Comparison of ENCODE assay signal across 10 cellular contexts in genomic region chr7:604884-605531, GRCh38.
DNase-seq lines count a peak whose midpoint lies in the region; ATAC-seq and TF ChIP-seq lines count a peak whose summit lies in the region.
"Had no signal": no experiment of that assay in that cellular context is flagged by ENCODE, and none has a peak within 500 bp of the region (broad histone marks: within the 10 kb centered on the region; RNA-seq: fewer than 3 reads in every experiment).

No MANE protein-coding gene starts in this region.

- peak overlapping the region; percentile 95 for H4K8ac ChIP-seq in mesenchymal stem cell (ENCODE audit: low read length)

- H3K4me2 ChIP-seq in mesenchymal stem cell (ENCODE audit: low read length, poor library complexity, severe bottlenecking), result peak overlapping the region; percentile 34
- H3K4me2 ChIP-seq: A549 had no signal

- CTCF ChIA-PET in activated CD4-positive, alpha-beta T cell treated with anti-CD3 and anti-CD28 coated beads for 36 hours (lab: Charles Lee), result interaction anchor here (0.9 to 1.8 kb wide), 3 partner anchors 8 to 15 kb away, joined by 3 to 6 read pairs (median 3); no protein-coding TSS in a partner anchor

- H3K36me3 ChIP-seq in ascending aorta (no peaks in the 10 kb centered on the region), mesenchymal stem cell (ENCODE audit: control insufficient read depth in 1 of 2, insufficient read depth in 2 of 2, low read depth in 1 of 2, low read length in 2 of 2) (peaks cover 0 to 7% of the 10 kb centered on the region in 2 experiments), thoracic aorta (no peaks in the 10 kb centered on the region)

- H3K9me3 ChIP-seq in ascending aorta (no peaks in the 10 kb centered on the region), mesenchymal stem cell (ENCODE audit: control insufficient read depth, low read length) (no peaks in the 10 kb centered on the region), thoracic aorta (no peaks in the 10 kb centered on the region)
- H3K9me3 ChIP-seq: A549 had no signal

- H2BK15ac ChIP-seq in mesenchymal stem cell (ENCODE audit: low read depth, poor library complexity, severe bottlenecking), result peak overlapping the region; percentile 44

- H2AFZ ChIP-seq in mesenchymal stem cell (ENCODE audit: low read depth, low read length), result no peak overlapping the region

- H3K79me1 ChIP-seq in mesenchymal stem cell (replicated peaks; ENCODE audit: low read length, poor library complexity, severe bottlenecking), result peaks cover 2% of the 10 kb centered on the region

- no peaks in the 10 kb centered on the region for H3K27me3 ChIP-seq in ascending aorta
- no peaks in the 10 kb centered on the region for H3K27me3 ChIP-seq in mesenchymal stem cell (ENCODE audit: control insufficient read depth in 1 of 2, insufficient read depth in 1 of 2, low read length in 2 of 2)
- H3K27me3 ChIP-seq in thoracic aorta (replicated peaks; ENCODE audit: insufficient read depth), result no peaks in the 10 kb centered on the region

- peak overlapping the region in 1 of 2 experiments; percentile 14 for H3K23ac ChIP-seq in mesenchymal stem cell (ENCODE audit: low read length in 2 of 2)

- TF ChIP-seq CTCF in ascending aorta (IDR thresholded peaks at IDR 0.05) (peak in 1 of 3 experiments; percentile 2), thoracic aorta (IDR thresholded peaks at IDR 0.05) (no peak)

- POLR2A ChIA-PET in activated CD4-positive, alpha-beta T cell treated with anti-CD3 and anti-CD28 coated beads for 36 hours (lab: Charles Lee), result interaction anchor here (1.0 to 1.2 kb wide), 2 partner anchors 13 to 20 kb away, joined by 3 to 4 read pairs; no protein-coding TSS in a partner anchor

- no peak overlapping the region for H3K9ac ChIP-seq in mesenchymal stem cell (ENCODE audit: low read length)

- peak overlapping the region; percentile 82 for H2AK5ac ChIP-seq in mesenchymal stem cell (ENCODE audit: low read length, severe bottlenecking)

- peak overlapping the region in 1 of 2 donors; percentile 34 for H3K4me3 ChIP-seq in ascending aorta
- H3K4me3 ChIP-seq in mesenchymal stem cell (ENCODE audit: insufficient read depth in 1 of 2, low read depth in 1 of 2, low read length in 2 of 2), result peak overlapping the region in 1 of 2 experiments; percentile 26
- peak overlapping the region; percentile 55 for H3K4me3 ChIP-seq in thoracic aorta
- H3K4me3 ChIP-seq: A549 had no signal

- peak overlapping the region; percentile 100 for H3K27ac Mint-ChIP-seq in activated CD4-positive, alpha-beta T cell treated with anti-CD3 and anti-CD28 coated beads for 36 hours

- H3K4me3 Mint-ChIP-seq in activated CD4-positive, alpha-beta T cell treated with anti-CD3 and anti-CD28 coated beads for 36 hours, result peak overlapping the region; percentile 78

- peaks cover 3% of the 10 kb centered on the region for H3K9me3 Mint-ChIP-seq in activated CD4-positive, alpha-beta T cell treated with anti-CD3 and anti-CD28 coated beads for 36 hours (ENCODE audit: low read depth)

- H3K4me1 ChIP-seq in ascending aorta (peaks cover 20 to 56% of the 10 kb centered on the region in 2 donors), mesenchymal stem cell (ENCODE audit: control insufficient read depth, insufficient read depth, low read depth, low read length) (peaks cover 48% of the 10 kb centered on the region), thoracic aorta (ENCODE audit: control insufficient read depth in 1 of 2, low read depth in 2 of 2) (peaks cover 31 to 75% of the 10 kb centered on the region in 2 donors)
- H3K4me1 ChIP-seq: A549 had no signal

- no peak for ATAC-seq in activated CD4-positive, alpha-beta T cell treated with anti-CD3 and anti-CD28 coated beads for 36 hours
- ATAC-seq in thoracic aorta (ENCODE audit: insufficient number of reproducible peaks, low FRiP score, low read depth), result no peak
- ATAC-seq in GM19452 (IDR thresholded peaks at IDR 0.05; ENCODE audit: unreplicated experiment), result no peak
- ATAC-seq in GM19397 (IDR thresholded peaks at IDR 0.05; ENCODE audit: unreplicated experiment), result no peak
- ATAC-seq in GM18511 (IDR thresholded peaks at IDR 0.05; ENCODE audit: unreplicated experiment), result no peak

- peak overlapping the region; percentile 93 for H4K91ac ChIP-seq in mesenchymal stem cell (ENCODE audit: low read length)

- peak overlapping the region; percentile 93 to 97 for H3K4ac ChIP-seq in mesenchymal stem cell (ENCODE audit: low read depth in 1 of 2, low read length in 2 of 2)

- H3K27ac ChIP-seq in ascending aorta (peak overlapping the region; percentile 98 to 99), mesenchymal stem cell (ENCODE audit: low read length, poor library complexity, severe bottlenecking) (peak overlapping the region; percentile 85), thoracic aorta (peak overlapping the region; percentile 98 to 99)

- H2BK120ac ChIP-seq in mesenchymal stem cell (ENCODE audit: low read depth, low read length), result peak overlapping the region; percentile 87

- no peaks in the 10 kb centered on the region for H3K27me3 Mint-ChIP-seq in activated CD4-positive, alpha-beta T cell treated with anti-CD3 and anti-CD28 coated beads for 36 hours

- peak overlapping the region; percentile 35 for H2BK5ac ChIP-seq in mesenchymal stem cell (ENCODE audit: low read depth, low read length, poor library complexity, severe bottlenecking)

- H2BK12ac ChIP-seq in mesenchymal stem cell (ENCODE audit: low read length in 2 of 2), result peak overlapping the region; percentile 46 to 95

- peak overlapping the region; percentile 71 to 93 for H3K18ac ChIP-seq in mesenchymal stem cell (ENCODE audit: low read depth in 1 of 2, low read length in 2 of 2)

- H3K36me3 Mint-ChIP-seq in activated CD4-positive, alpha-beta T cell treated with anti-CD3 and anti-CD28 coated beads for 36 hours (ENCODE audit: low read depth), result peaks cover 45% of the 10 kb centered on the region

- intact Hi-C loops in activated CD4-positive, alpha-beta T cell treated with anti-CD3 and anti-CD28 coated beads for 36 hours (cut with DNase I, micrococcal nuclease), result loop anchor here (1.0 to 10.0 kb wide), 11 partner anchors 13 to 1802 kb away; partner anchors contain the start of genes DNAAF5 (in 1 of the 2), GPR146 (in 1 of the 2), PDGFA (in 1 of the 2) and PRKAR1B (in 1 of the 2)
- intact Hi-C loops in ascending aorta (cut with DNase I), result loop anchor here (1.0 to 10.0 kb wide), 10 partner anchors 48 to 930 kb away; partner anchors contain the start of gene MAFK

- DNase-seq in activated CD4-positive, alpha-beta T cell treated with anti-CD3 and anti-CD28 coated beads for 36 hours, result peak; percentile 68
- no peak for DNase-seq in activated CD4-positive, alpha-beta T cell treated with anti-CD3 and anti-CD28 coated beads for 1 hour
- DNase-seq in ascending aorta (ENCODE audit: low spot score in 2 of 2) (no peak), mesenchymal stem cell (no peak), thoracic aorta (ENCODE audit: low spot score) (no peak)
- DNase-seq: kidney glomerular epithelial cell had no signal

- 96% methylated on average over 24 of the region's 28 CpGs for WGBS in mesenchymal stem cell

- peaks cover 70% of the 10 kb centered on the region for H3K4me1 Mint-ChIP-seq in activated CD4-positive, alpha-beta T cell treated with anti-CD3 and anti-CD28 coated beads for 36 hours

- H3K14ac ChIP-seq in mesenchymal stem cell (ENCODE audit: low read length in 2 of 2), result peak overlapping the region in 1 of 2 experiments; percentile 78
